In genomic region chr5:15737036-15737821, GRCh38 we compare ENCODE assay signal across 28 cellular contexts.
DNase-seq lines count a peak whose midpoint lies in the region; ATAC-seq and TF ChIP-seq lines count a peak whose summit lies in the region.
"Had no signal": no experiment of that assay in that cellular context is flagged by ENCODE, and none has a peak within 500 bp of the region (broad histone marks: within the 10 kb centered on the region; RNA-seq: fewer than 3 reads in every experiment).

No MANE protein-coding gene starts in this region.

- peak; percentile 38 for DNase-seq in GM03348 (ENCODE audit: low spot score)
- peak; percentile 66 for DNase-seq in adipocyte (ENCODE audit: low read depth)
- peak; percentile 40 for DNase-seq in fibroblast of villous mesenchyme (ENCODE audit: low read depth)
- no peak for DNase-seq in stimulated activated CD8-positive, alpha-beta memory T cell treated with anti-CD3 and anti-CD28 coated beads, Interleukin-4, amount 100 ng/mL, for 48 hours
- DNase-seq: activated CD4-positive, alpha-beta T cell treated with anti-CD3 and anti-CD28 coated beads, Interleukin-2, amount 50 U/mL, for 48 hours; activated naive CD4-positive, alpha-beta T cell treated with anti-CD3 and anti-CD28 coated beads for 36 hours; aorta; CD8-positive, alpha-beta T cell; central memory CD4-positive, alpha-beta T cell; DMS153; endodermal cell; H7; head of caudate nucleus; NCI-H1092 treated with DMSO at 0.1 percent for 48 hours; NCI-H187 treated with DMSO at 0.1 percent for 48 hours; NCI-H82; stimulated activated naive CD4-positive, alpha-beta T cell had no signal

- no peaks in the 10 kb centered on the region for H3K36me3 ChIP-seq in adipocyte (ENCODE audit: control insufficient read depth, insufficient read depth, low read length, severe bottlenecking)
- H3K36me3 ChIP-seq: esophagus muscularis mucosa, suprapubic skin had no signal

- no peak overlapping the region for H3K9ac ChIP-seq in adipocyte (ENCODE audit: low read length)

- peaks cover 12% of the 10 kb centered on the region for H3K4me1 ChIP-seq in adipocyte (ENCODE audit: control insufficient read depth, insufficient read depth, low read length)
- H3K4me1 ChIP-seq: suprapubic skin had no signal

- no peaks in the 10 kb centered on the region for H3K9me3 ChIP-seq in adipocyte (ENCODE audit: control insufficient read depth, low read length)
- H3K9me3 ChIP-seq: esophagus muscularis mucosa, suprapubic skin had no signal

- H3K4me1 Mint-ChIP-seq in nephron: peaks cover 53% of the 10 kb centered on the region
- H3K4me1 Mint-ChIP-seq: endodermal cell, memory B cell had no signal

- ATAC-seq in GM19452 (IDR thresholded peaks at IDR 0.05; ENCODE audit: unreplicated experiment) (no peak), GM19397 (IDR thresholded peaks at IDR 0.05; ENCODE audit: unreplicated experiment) (no peak)
- ATAC-seq: activated CD4-positive, CD25-positive, alpha-beta regulatory T cell treated with anti-CD3 and anti-CD28 coated beads, Interleukin-2, amount 50 U/mL, for 24 hours; CD8-positive, alpha-beta T cell had no signal

- no peaks in the 10 kb centered on the region for H3K27me3 Mint-ChIP-seq in nephron (ENCODE audit: low read depth)
- H3K27me3 Mint-ChIP-seq: dendritic cell treated with granulocyte-macrophage colony-stimulating factor and Interleukin-4, amounts not matched to agents 40 ng/mL and 50 ng/mL, for 4 days; memory B cell; progenitor cell of endocrine pancreas had no signal

- no peaks in the 10 kb centered on the region for H3K9me3 Mint-ChIP-seq in nephron

- peaks cover 12% of the 10 kb centered on the region for H3K36me3 Mint-ChIP-seq in nephron (ENCODE audit: low read depth)
- H3K36me3 Mint-ChIP-seq: CD8-positive, alpha-beta T cell; memory B cell had no signal

- H3K4me3 Mint-ChIP-seq in nephron: no peak overlapping the region
- H3K4me3 Mint-ChIP-seq: activated naive CD4-positive, alpha-beta T cell treated with anti-CD3 and anti-CD28 coated beads for 36 hours; activated T-helper 1 cell treated with anti-CD3 and anti-CD28 coated beads, Interleukin-12 subunit alpha, Interleukin-12 subunit beta, Interleukin-2, Interleukin-4 antibody, amounts not matched to agents 30 ng/mL and 10 ng/mL and 1 ng/mL, durations not matched to agents 14 hours and 24 hours and 36 hours; CD8-positive, alpha-beta T cell; dendritic cell treated with granulocyte-macrophage colony-stimulating factor and Interleukin-4, amounts not matched to agents 40 ng/mL and 50 ng/mL, for 4 days; endodermal cell; memory B cell; T-helper 1 cell treated with Interleukin-12 subunit alpha and Interleukin-12 subunit beta and Interleukin-4 antibody, amounts not matched to agents 30 μg/mL and 1 μg/mL, for 36 hours had no signal

- H3K27ac Mint-ChIP-seq in nephron: peak overlapping the region in 2 of 3 experiments; percentile 7 to 23
- H3K27ac Mint-ChIP-seq: activated naive CD4-positive, alpha-beta T cell treated with anti-CD3 and anti-CD28 coated beads for 36 hours; activated T-helper 1 cell treated with anti-CD3 and anti-CD28 coated beads, Interleukin-12 subunit alpha, Interleukin-12 subunit beta, Interleukin-2, Interleukin-4 antibody, amounts not matched to agents 30 ng/mL and 10 ng/mL and 1 ng/mL, durations not matched to agents 14 hours and 24 hours and 36 hours; CD8-positive, alpha-beta T cell; dendritic cell treated with granulocyte-macrophage colony-stimulating factor and Interleukin-4, amounts not matched to agents 40 ng/mL and 50 ng/mL, for 4 days; endodermal cell; memory B cell; progenitor cell of endocrine pancreas; T-helper 1 cell treated with Interleukin-12 subunit alpha and Interleukin-12 subunit beta and Interleukin-4 antibody, amounts not matched to agents 30 μg/mL and 1 μg/mL, for 36 hours had no signal

- H3K4me3 ChIP-seq in adipocyte (ENCODE audit: low read length) (peak overlapping the region; percentile 59), fibroblast of villous mesenchyme (ENCODE audit: low read depth, low read length) (no peak overlapping the region)
- H3K4me3 ChIP-seq: esophagus muscularis mucosa, suprapubic skin had no signal

- no peaks in the 10 kb centered on the region for H3K27me3 ChIP-seq in adipocyte (replicated peaks; ENCODE audit: control insufficient read depth, insufficient read depth, low read length)
- H3K27me3 ChIP-seq: esophagus muscularis mucosa, suprapubic skin had no signal

- no peak for TF ChIP-seq CTCF in fibroblast of villous mesenchyme (IDR thresholded peaks at IDR 0.05; ENCODE audit: insufficient read depth, low read depth, low read length)
- TF ChIP-seq CTCF in nephron (IDR thresholded peaks at IDR 0.05; ENCODE audit: unreplicated experiment in 3 of 3): no peak
